Comparison of ENCODE assay signal across 27 cellular contexts in the genomic region with DNA sequence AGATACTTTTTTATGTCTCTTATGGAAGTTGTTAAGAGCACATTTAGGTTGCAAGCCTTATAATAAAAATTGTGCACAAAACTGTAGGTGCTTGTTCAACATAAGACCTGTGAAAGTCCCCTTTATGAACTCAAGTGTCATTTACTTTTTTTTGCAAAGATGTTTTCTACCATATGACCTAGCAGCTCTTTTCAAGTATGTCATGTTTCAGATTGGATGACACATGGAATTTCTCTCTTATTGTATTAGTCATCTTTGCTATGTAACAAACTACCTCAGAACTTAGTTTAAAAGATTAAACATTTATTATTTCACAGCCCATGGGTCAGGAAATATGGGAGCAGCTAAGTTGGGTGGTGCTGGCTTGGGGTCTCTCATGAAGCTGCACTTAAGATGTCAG. TPM values are rescaled to one million over a fixed set of nuclear protein-coding genes. Genes with fewer than 3 reads are reported as not detected.
A peak's percentile ranks its signal among the peaks of the same experiment; 100 is the strongest.
DNase-seq lines count a peak whose midpoint lies in the region; ATAC-seq, FAIRE-seq and TF ChIP-seq lines count a peak whose summit lies in the region.
"Had no signal": no experiment of that assay in that cellular context is flagged by ENCODE, and none has a peak within 500 bp of the region (broad histone marks: within the 10 kb centered on the region; RNA-seq: fewer than 3 reads in every experiment).

No MANE protein-coding gene starts in this region.

- H2AFZ ChIP-seq in GM23248 (no peak overlapping the region), K562 (ENCODE audit: low read depth, low read length) (no peak overlapping the region)
- H2AFZ ChIP-seq: parathyroid adenoma had no signal

- no peaks in the 10 kb centered on the region for H3F3A ChIP-seq in GM23248 (ENCODE audit: insufficient read depth)

- H3K9ac ChIP-seq in BLaER1 treated with 17β-estradiol and CSF1 and Interleukin-3, amounts not matched to agents 10 nM and 100 nM, result no peak overlapping the region
- H3K9ac ChIP-seq in GM23248 (no peak overlapping the region), K562 (ENCODE audit: insufficient read depth in 1 of 2, low read depth in 2 of 2, low read length in 2 of 2) (no peak overlapping the region)
- H3K9ac ChIP-seq: parathyroid adenoma had no signal

- no peaks in the 10 kb centered on the region for H3K79me2 ChIP-seq in GM23248 (ENCODE audit: insufficient read depth)
- peaks cover 24% of the 10 kb centered on the region for H3K79me2 ChIP-seq in K562 (ENCODE audit: control insufficient read depth, insufficient read depth, low read length)
- H3K79me2 ChIP-seq: parathyroid adenoma had no signal

- peak overlapping the region in 6 of 11 experiments; percentile 20 to 53 (median 44); a peak in 10 of 22 replicates for H3K4me2 ChIP-seq in BLaER1 treated with 17β-estradiol and CSF1 and Interleukin-3, amounts not matched to agents 10 nM and 100 nM
- H3K4me2 ChIP-seq in GM23248 (ENCODE audit: unreplicated experiment) (no peak overlapping the region), K562 (ENCODE audit: insufficient read depth, low read length) (no peak overlapping the region)

- no peaks in the 10 kb centered on the region for H3K9me1 ChIP-seq in K562 (ENCODE audit: control insufficient read depth, insufficient read depth, low read length)

- intact Hi-C loops in K562 (cut with micrococcal nuclease), result loop anchor here (5.0 kb wide), 1 partner anchor 52 kb away; no protein-coding TSS in a partner anchor

- BruUV-seq in K562 (replicated peaks; lab: Mats Ljungman, UMichigan), result no TSS peak

- ATAC-seq in K562 (no peak), GM19023 (IDR thresholded peaks at IDR 0.05; ENCODE audit: unreplicated experiment) (no peak)
- ATAC-seq: body of pancreas, HCT116, lower lobe of right lung, upper lobe of right lung had no signal

- no peak for TF ChIP-seq EP300 in K562 (IDR thresholded peaks at IDR 0.05; ENCODE audit: low read length)

- POLR2A ChIA-PET in K562 (lab: Yijun Ruan, JAX), result interaction anchor here (0.5 to 0.8 kb wide), 2 partner anchors 12 to 15 kb away, joined by 3 read pairs; no protein-coding TSS in a partner anchor

- H3K27ac ChIP-seq in BLaER1 treated with 17β-estradiol and CSF1 and Interleukin-3, amounts not matched to agents 10 nM and 100 nM, result peak overlapping the region in 1 of 11 experiments; percentile 11; a peak in 1 of 22 replicates
- H3K27ac ChIP-seq in GM23248, result no peak overlapping the region
- peak overlapping the region; percentile 50; the same call in 1 of the 3 replicates for H3K27ac ChIP-seq in K562 (ENCODE audit: extremely low read depth, low read depth, low read length)
- H3K27ac ChIP-seq: body of pancreas, lower lobe of right lung, parathyroid adenoma, upper lobe of right lung, WERI-Rb-1 had no signal

- peaks cover 0 to 7% (median 4%) of the 10 kb centered on the region in 11 experiments; a peak in 4 of 22 replicates for H3K9me3 ChIP-seq in BLaER1 treated with 17β-estradiol and CSF1 and Interleukin-3, amounts not matched to agents 10 nM and 100 nM (replicated peaks in 1 of 11)
- H3K9me3 ChIP-seq in GM23248 (ENCODE audit: low read depth) (no peaks in the 10 kb centered on the region), K562 (replicated peaks; ENCODE audit: control insufficient read depth, insufficient read depth, low read depth, low read length) (no peaks in the 10 kb centered on the region)
- H3K9me3 ChIP-seq: body of pancreas, Caco-2, lower lobe of right lung, upper lobe of right lung had no signal

- no peaks in the 10 kb centered on the region for H3K27me3 ChIP-seq in BLaER1 treated with 17β-estradiol and CSF1 and Interleukin-3, amounts not matched to agents 10 nM and 100 nM
- H3K27me3 ChIP-seq in GM23248 (replicated peaks; ENCODE audit: insufficient read depth) (no peaks in the 10 kb centered on the region), K562 (ENCODE audit: control insufficient read depth in 2 of 2, insufficient read depth in 2 of 2, low read length in 2 of 2) (no peaks in the 10 kb centered on the region)
- H3K27me3 ChIP-seq: body of pancreas, upper lobe of right lung had no signal

- TF ChIP-seq CTCF in K562 (IDR thresholded peaks at IDR 0.05 in 2 of 3, conservative IDR thresholded peaks at IDR 0.05 in 1 of 3; ENCODE audit: insufficient read depth in 2 of 3, low read depth in 1 of 3, low read length in 3 of 3), result no peak

- H3K36me3 ChIP-seq in BLaER1 treated with 17β-estradiol and CSF1 and Interleukin-3, amounts not matched to agents 10 nM and 100 nM, result peaks cover 39 to 75% (median 60%) of the 10 kb centered on the region in 11 experiments
- H3K36me3 ChIP-seq in GM23248 (ENCODE audit: low read depth) (peaks cover 7% of the 10 kb centered on the region), K562 (ENCODE audit: control insufficient read depth, insufficient read depth, low read length) (peaks cover 48% of the 10 kb centered on the region)

- CTCF ChIA-PET in K562 (lab: Yijun Ruan, JAX; ENCODE audit: low intra/inter-chr PET ratio), result no interaction called here

- in situ Hi-C loops in GM23248 (cut with MboI) (no loop called here), K562 (cut with MboI) (no loop called here)

- H3K4me3 ChIP-seq in BLaER1 treated with 17β-estradiol and CSF1 and Interleukin-3, amounts not matched to agents 10 nM and 100 nM, result no peak overlapping the region
- H3K4me3 ChIP-seq in GM23248, result no peak overlapping the region
- H3K4me3 ChIP-seq in K562, result no peak overlapping the region
- H3K4me3 ChIP-seq: body of pancreas, lower lobe of right lung, upper lobe of right lung had no signal

- peaks cover 0 to 8% (median 0%) of the 10 kb centered on the region in 11 experiments; a peak in 2 of 22 replicates for H4K20me1 ChIP-seq in BLaER1 treated with 17β-estradiol and CSF1 and Interleukin-3, amounts not matched to agents 10 nM and 100 nM
- H4K20me1 ChIP-seq in GM23248 (ENCODE audit: insufficient read depth) (no peaks in the 10 kb centered on the region), K562 (replicated peaks; ENCODE audit: control insufficient read depth, insufficient read depth, low read length) (0 out of 2 replicates have a peak, but pooled peaks cover 3% of the 10 kb centered on the region)

- H3K9me2 ChIP-seq in GM23248 (ENCODE audit: insufficient read depth), result no peaks in the 10 kb centered on the region

- peak; percentile 34 for DNase-seq in GM23248
- DNase-seq in K562 (ENCODE audit: extremely low read depth in 1 of 4, low spot score in 3 of 4), result no peak
- DNase-seq in pons (ENCODE audit: low spot score), result peak; percentile 2
- DNase-seq in GM12891 (ENCODE audit: insufficient read length, low spot score), result no peak
- no peak for DNase-seq in stimulated activated naive CD4-positive, alpha-beta T cell (lab: John Stamatoyannopoulos, UW)
- no peak for DNase-seq in anterior cingulate cortex (lab: John Stamatoyannopoulos, UW)
- DNase-seq: activated CD4-positive, alpha-beta T cell treated with anti-CD3 and anti-CD28 coated beads, Interleukin-2, amount 50 U/mL, for 1 hour; activated CD8-positive, alpha-beta memory T cell treated with anti-CD3 and anti-CD28 coated beads, Interleukin-2, amount 50 U/mL, for 4 hours; activated effector memory CD4-positive, alpha-beta T cell treated with anti-CD3 and anti-CD28 coated beads, Interleukin-2, amount 50 U/mL, for 16 hours; AML-193; body of pancreas; Caco-2; DMS79 treated with DMSO at 0.1 percent for 48 hours; effector CD4-positive, alpha-beta T cell; lower lobe of right lung; NCI-H2029 treated with DMSO at 0.1 percent for 48 hours; NCI-H82; substantia nigra; T-helper 9 cell; upper lobe of right lung; WERI-Rb-1 had no signal

- FAIRE-seq in K562 (lab: Jason Lieb, UNC), result no peak
- FAIRE-seq in GM12891 (lab: Jason Lieb, UNC), result no peak
- FAIRE-seq: GM12892, keratinocyte had no signal

- no peak for TF ChIP-seq POLR2A in K562 (conservative IDR thresholded peaks at IDR 0.05)
- no peak for TF ChIP-seq POLR2A in GM12891 (IDR thresholded peaks at IDR 0.05; ENCODE audit: low read depth, low read length)

- H3K4me1 ChIP-seq in BLaER1 treated with 17β-estradiol and CSF1 and Interleukin-3, amounts not matched to agents 10 nM and 100 nM, result peaks cover 7 to 23% (median 14%) of the 10 kb centered on the region in 10 experiments; a peak in 18 of 20 replicates
- no peaks in the 10 kb centered on the region for H3K4me1 ChIP-seq in GM23248 (ENCODE audit: insufficient read depth)
- peaks cover 0 to 17% of the 10 kb centered on the region in 2 experiments; a peak in 3 of 5 replicates for H3K4me1 ChIP-seq in K562 (replicated peaks in 1 of 2; ENCODE audit: control insufficient read depth in 2 of 2, insufficient read depth in 2 of 2, low read length in 2 of 2)
- H3K4me1 ChIP-seq: parathyroid adenoma had no signal

- no peak for TF ChIP-seq RAD21 in K562 (CRISPR knock-in tag; conservative IDR thresholded peaks at IDR 0.05 in 1 of 2, IDR thresholded peaks at IDR 0.05 in 1 of 2)

RNA-seq across cellular contexts. Expression of a gene that starts 57.9 kb away (rescaled TPM):
- 42.0 and 52.0 TPM in 2 replicates for total RNA-seq in GM23248 (2014; rRNA removed; shearing (Covaris generic))
- polyA plus RNA-seq in GM23248 (2016; fragmentation: Nextera tagmentation; extraction: Ambion mirVana), result 31.3 and 32.7 TPM in 2 replicates
- 210 and 638 TPM in 2 replicates for total RNA-seq in K562 (2011; cell fraction: chromatin; rRNA removed; ENCODE audit: low replicate concordance)
- 112 and 129 TPM in 2 replicates for total RNA-seq in K562 (2011; cell fraction: nucleolus; rRNA removed)
- total RNA-seq in K562 (2011; cell fraction: nucleoplasm; rRNA removed), result 274 and 479 TPM in 2 replicates
- total RNA-seq in K562 (2014; rRNA removed), result 59.7 and 63.3 TPM in 2 replicates
- total RNA-seq in K562 (2014; rRNA removed; fragmentation: Illumina TruSeq; extraction: Trizol), result 89.3 and 95.8 TPM in 2 replicates
- total RNA-seq in K562 (2015; rRNA removed; fragmentation: Illumina TruSeq; extraction: Trizol), result 78.1 and 83.2 TPM in 2 replicates
- total RNA-seq in K562 (2021), result 68.2 and 69.1 TPM in 2 replicates
- 82.3 and 92.3 TPM in 2 replicates for polyA plus RNA-seq in K562 (2011; rRNA removed)
- polyA plus RNA-seq in K562 (2011; cell fraction: cytosol; rRNA removed), result 23.0 and 44.2 TPM in 2 replicates
- polyA plus RNA-seq in K562 (2011; cell fraction: nucleus; rRNA removed), result 88.0 and 98.1 TPM in 2 replicates
- polyA plus RNA-seq in K562 (2012), result 57.7 and 59.2 TPM in 2 replicates
- 53.9 and 59.9 TPM in 2 replicates for polyA plus RNA-seq in K562 (2014; fragmentation: Illumina TruSeq; extraction: Trizol)
- 10 to 100 TPM; 24.7 to 44.3 TPM for polyA plus RNA-seq in K562 (2014; fragmentation: Nextera tagmentation; extraction: Ambion mirVana)
- 66.0 and 67.0 TPM in 2 replicates for polyA plus RNA-seq in K562 (2014; rRNA removed)
- polyA minus RNA-seq in K562 (2011; rRNA and poly(A)+ RNA removed), result 299 and 332 TPM in 2 replicates
- polyA minus RNA-seq in K562 (2011; cell fraction: cytosol; rRNA and poly(A)+ RNA removed), result 58.5 and 67.1 TPM in 2 replicates
- polyA minus RNA-seq in K562 (2011; cell fraction: nucleus; rRNA and poly(A)+ RNA removed), result 158 and 236 TPM in 2 replicates
- polyA plus RNA-seq in GM12891 (2012; ENCODE audit: low read depth, missing spikeins), result 16.2 TPM

RNA-seq across cellular contexts. Expression of a gene that starts 58.2 kb away (rescaled TPM):
- 78.2 and 93.8 TPM in 2 replicates for total RNA-seq in GM23248 (2014; rRNA removed; shearing (Covaris generic))
- polyA plus RNA-seq in GM23248 (2016; fragmentation: Nextera tagmentation; extraction: Ambion mirVana), result 111 and 113 TPM in 2 replicates
- total RNA-seq in K562 (2011; cell fraction: chromatin; rRNA removed; ENCODE audit: low replicate concordance), result 81.3 and 185 TPM in 2 replicates
- 70.9 and 95.7 TPM in 2 replicates for total RNA-seq in K562 (2011; cell fraction: nucleolus; rRNA removed)
- total RNA-seq in K562 (2011; cell fraction: nucleoplasm; rRNA removed), result 123 and 138 TPM in 2 replicates
- 24.3 and 27.1 TPM in 2 replicates for total RNA-seq in K562 (2014; rRNA removed)
- total RNA-seq in K562 (2014; rRNA removed; fragmentation: Illumina TruSeq; extraction: Trizol), result 60.7 and 66.9 TPM in 2 replicates
- 53.2 and 55.4 TPM in 2 replicates for total RNA-seq in K562 (2015; rRNA removed; fragmentation: Illumina TruSeq; extraction: Trizol)
- total RNA-seq in K562 (2021), result 35.8 and 37.1 TPM in 2 replicates
- 66.1 and 83.5 TPM in 2 replicates for polyA plus RNA-seq in K562 (2011; rRNA removed)
- 20.0 and 37.0 TPM in 2 replicates for polyA plus RNA-seq in K562 (2011; cell fraction: cytosol; rRNA removed)
- polyA plus RNA-seq in K562 (2011; cell fraction: nucleus; rRNA removed), result 18.4 and 29.4 TPM in 2 replicates
- polyA plus RNA-seq in K562 (2012), result 35.0 and 36.9 TPM in 2 replicates
- 50.8 and 61.1 TPM in 2 replicates for polyA plus RNA-seq in K562 (2014; fragmentation: Illumina TruSeq; extraction: Trizol)
- 10 to 100 TPM; 17.1 to 21.9 TPM for polyA plus RNA-seq in K562 (2014; fragmentation: Nextera tagmentation; extraction: Ambion mirVana)
- polyA plus RNA-seq in K562 (2014; rRNA removed), result 24.5 and 24.7 TPM in 2 replicates
- 73.3 and 75.5 TPM in 2 replicates for polyA minus RNA-seq in K562 (2011; rRNA and poly(A)+ RNA removed)
- 13.7 and 22.6 TPM in 2 replicates for polyA minus RNA-seq in K562 (2011; cell fraction: cytosol; rRNA and poly(A)+ RNA removed)
- polyA minus RNA-seq in K562 (2011; cell fraction: nucleus; rRNA and poly(A)+ RNA removed), result 51.2 and 69.6 TPM in 2 replicates
- 18.0 TPM for polyA plus RNA-seq in GM12891 (2012; ENCODE audit: low read depth, missing spikeins)

Comparison
In these comparisons a context has a peak if more than half of its experiments do, and no peak if none do; other contexts are left out.
1. H3K4me2 ChIP-seq: peak in BLaER1 treated with 17β-estradiol and CSF1 and Interleukin-3, amounts not matched to agents 10 nM and 100 nM (6 of 11); none in GM23248 (single experiment) and K562 (single experiment).
2. DNase-seq: peak in GM23248 (single experiment) and pons (single experiment); none in K562 (0 of 4), GM12891 (single experiment), stimulated activated naive CD4-positive, alpha-beta T cell (0 of 6) and anterior cingulate cortex (0 of 58).